Comparison of ENCODE assay signal across 8 cellular contexts in genomic region chr1:194225781-194226180, GRCh38.
DNase-seq lines count a peak whose midpoint lies in the region; ATAC-seq and TF ChIP-seq lines count a peak whose summit lies in the region.

No MANE protein-coding gene starts in this region.

- no peaks in the 10 kb centered on the region for H3K27me3 ChIP-seq in naive thymus-derived CD4-positive, alpha-beta T cell (ENCODE audit: control insufficient read depth in 2 of 2, insufficient read depth in 2 of 2, low read length in 2 of 2)
- H3K27me3 ChIP-seq in upper lobe of left lung = no peaks in the 10 kb centered on the region
- H3K27me3 ChIP-seq in BE2C = no peaks in the 10 kb centered on the region
- no peaks in the 10 kb centered on the region for H3K27me3 ChIP-seq in tibial artery

- peaks cover 0 to 3% (median 0%) of the 10 kb centered on the region in 5 donors for H3K36me3 Mint-ChIP-seq in naive thymus-derived CD4-positive, alpha-beta T cell

- 35 to 45% methylated on average over 2 of the region's 2 CpGs for WGBS in upper lobe of left lung, 2 donors

- no peak overlapping the region for H3K4me3 ChIP-seq in naive thymus-derived CD4-positive, alpha-beta T cell (ENCODE audit: low read length)
- no peak overlapping the region for H3K4me3 ChIP-seq in upper lobe of left lung
- H3K4me3 ChIP-seq in BE2C (ENCODE audit: low read depth, low read length) = no peak overlapping the region
- H3K4me3 ChIP-seq in tibial artery = no peak overlapping the region

- H3K27me3 Mint-ChIP-seq in naive thymus-derived CD4-positive, alpha-beta T cell = no peaks in the 10 kb centered on the region

- no peak for TF ChIP-seq POLR2A in upper lobe of left lung (IDR thresholded peaks at IDR 0.05)

- intact Hi-C loops in naive thymus-derived CD4-positive, alpha-beta T cell (cut with micrococcal nuclease) = loop anchor here in 1 of 2 donors (2.0 kb wide), 1 partner anchor 63 kb away; no protein-coding TSS in a partner anchor
- intact Hi-C loops in tibial artery (cut with DNase I; ENCODE audit: low total_unique reads) = no loop called here

- no peaks in the 10 kb centered on the region for H3K36me3 ChIP-seq in naive thymus-derived CD4-positive, alpha-beta T cell (ENCODE audit: control insufficient read depth in 2 of 3, insufficient read depth in 3 of 3, low read length in 3 of 3)
- H3K36me3 ChIP-seq in upper lobe of left lung (no peaks in the 10 kb centered on the region), BE2C (no peaks in the 10 kb centered on the region), tibial artery (no peaks in the 10 kb centered on the region)

- TF ChIP-seq EP300 in upper lobe of left lung (IDR thresholded peaks at IDR 0.05) = no peak

- peaks cover 0 to 1% (median 0%) of the 10 kb centered on the region in 11 donors for H3K9me3 Mint-ChIP-seq in naive thymus-derived CD4-positive, alpha-beta T cell

- CTCF ChIA-PET in naive thymus-derived CD4-positive, alpha-beta T cell (lab: Charles Lee) = interaction anchor here (0.6 kb wide), 1 partner anchor 201 kb away, joined by 3 read pairs; no protein-coding TSS in a partner anchor

- POLR2A ChIA-PET in naive thymus-derived CD4-positive, alpha-beta T cell (lab: Charles Lee) = no interaction called here

- peaks cover 6 to 10% of the 10 kb centered on the region in 2 donors for H3K4me1 ChIP-seq in naive thymus-derived CD4-positive, alpha-beta T cell (ENCODE audit: control insufficient read depth in 2 of 2, insufficient read depth in 2 of 2, low read length in 2 of 2)
- H3K4me1 ChIP-seq in upper lobe of left lung (no peaks in the 10 kb centered on the region), BE2C (no peaks in the 10 kb centered on the region), tibial artery (no peaks in the 10 kb centered on the region)

- no peak for TF ChIP-seq CTCF in upper lobe of left lung (IDR thresholded peaks at IDR 0.05)
- no peak for TF ChIP-seq CTCF in BE2C (IDR thresholded peaks at IDR 0.05; ENCODE audit: low read depth, low read length)
- TF ChIP-seq CTCF in tibial artery (IDR thresholded peaks at IDR 0.05) = no peak

- peak; percentile 90 for DNase-seq in MV-4-11 (lab: John Stamatoyannopoulos, UW)
- peak in 4 of 9 donors; percentile 3 to 31 (median 11) for DNase-seq in naive thymus-derived CD4-positive, alpha-beta T cell
- no peak for DNase-seq in CD1c-positive myeloid dendritic cell (ENCODE audit: extremely low spot score)
- no peak for DNase-seq in upper lobe of left lung
- no peak for DNase-seq in BE2C
- DNase-seq in tibial artery = no peak

- H3K4me1 Mint-ChIP-seq in naive thymus-derived CD4-positive, alpha-beta T cell = peaks cover 5 to 25% (median 19%) of the 10 kb centered on the region in 7 donors

- H3K27ac ChIP-seq in naive thymus-derived CD4-positive, alpha-beta T cell (ENCODE audit: low read depth, low read length) = no peak overlapping the region
- H3K27ac ChIP-seq in upper lobe of left lung (no peak overlapping the region), tibial artery (no peak overlapping the region)

- peak overlapping the region in 3 of 9 donors; percentile 10 to 36 (median 34) for H3K27ac Mint-ChIP-seq in naive thymus-derived CD4-positive, alpha-beta T cell

- peak overlapping the region in 5 of 10 donors; percentile 32 to 57 (median 49) for H3K4me3 Mint-ChIP-seq in naive thymus-derived CD4-positive, alpha-beta T cell

- ATAC-seq in GM19043 (IDR thresholded peaks at IDR 0.05; ENCODE audit: low read depth, unreplicated experiment) (peak; percentile 92), HG02884 (IDR thresholded peaks at IDR 0.05; ENCODE audit: unreplicated experiment) (peak; percentile 80), upper lobe of left lung (ENCODE audit: low FRiP score in 2 of 2) (no peak)
- ATAC-seq in naive thymus-derived CD4-positive, alpha-beta T cell = peak; percentile 69

- no peaks in the 10 kb centered on the region for H3K9me3 ChIP-seq in naive thymus-derived CD4-positive, alpha-beta T cell (ENCODE audit: control insufficient read depth in 2 of 3, low read length in 3 of 3)
- H3K9me3 ChIP-seq in upper lobe of left lung (no peaks in the 10 kb centered on the region), BE2C (no peaks in the 10 kb centered on the region), tibial artery (no peaks in the 10 kb centered on the region)

Comparison
In these comparisons a context has a peak if more than half of its experiments do, and no peak if none do; other contexts are left out.
1. ATAC-seq: peak in GM19043 (single experiment), HG02884 (single experiment) and naive thymus-derived CD4-positive, alpha-beta T cell (single experiment); none in upper lobe of left lung (0 of 2).